8 cellular contexts compared by ENCODE assay signal in the genomic region with DNA sequence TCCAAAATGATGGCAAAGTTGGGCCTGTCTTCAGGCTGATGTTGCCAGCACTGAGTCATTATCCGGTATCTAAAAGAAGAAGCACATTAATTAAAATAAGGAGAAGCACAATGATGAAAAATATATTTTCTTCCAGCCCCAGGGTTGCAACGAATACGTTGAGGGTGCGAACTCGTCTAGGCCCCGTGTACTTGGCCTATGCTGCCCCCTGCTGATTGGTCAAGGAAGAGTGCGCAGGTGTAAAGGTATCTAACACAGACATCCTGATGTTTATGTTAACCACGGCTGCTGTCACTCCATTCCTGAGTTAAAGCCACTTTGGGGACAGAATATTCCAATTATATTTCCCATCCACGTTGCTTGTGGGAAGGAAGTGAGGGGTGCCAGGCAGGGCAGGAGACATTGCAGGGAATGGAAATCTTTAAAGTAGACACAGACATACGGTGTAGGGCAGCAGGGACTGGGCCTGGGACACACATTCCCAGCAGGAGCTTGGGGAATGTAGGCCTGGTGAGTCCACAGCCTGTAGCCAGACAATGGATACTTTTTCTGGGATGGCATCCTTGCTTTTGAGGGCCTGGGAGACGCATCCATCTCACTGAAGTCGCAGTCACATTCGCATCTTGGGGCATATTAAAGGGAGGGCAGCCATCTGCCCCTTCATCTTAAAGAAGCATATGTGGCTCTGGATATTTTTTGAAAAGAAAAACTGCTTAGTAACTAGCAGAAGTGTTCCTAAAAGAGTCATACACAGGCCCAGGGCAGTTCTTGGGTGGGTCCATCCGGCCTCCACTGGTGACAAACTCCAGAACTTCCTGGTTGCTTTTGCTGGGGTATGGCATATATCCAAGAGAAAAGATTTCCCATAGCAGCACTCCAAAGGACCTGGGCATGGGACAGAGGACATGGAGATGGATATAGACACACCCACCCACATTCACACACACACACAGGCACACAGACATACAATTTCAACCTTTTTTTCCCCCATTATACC.
DNase-seq lines count a peak whose midpoint lies in the region; TF ChIP-seq lines count a peak whose summit lies in the region.

No MANE protein-coding gene starts in this region.

- no peaks in the 10 kb centered on the region for H3K79me2 ChIP-seq in OCI-LY3 (ENCODE audit: low read length)
- no peaks in the 10 kb centered on the region for H3K79me2 ChIP-seq in fibroblast of lung (ENCODE audit: control insufficient read depth, insufficient read depth, low read length)

- peak; percentile 81 for TF ChIP-seq CTCF in GM10266 (IDR thresholded peaks at IDR 0.05; ENCODE audit: control insufficient read depth, insufficient read depth, low read depth, missing control alignments)
- TF ChIP-seq CTCF in OCI-LY3 (IDR thresholded peaks at IDR 0.05; ENCODE audit: low read depth, low read length), result peak; percentile 81
- peak; percentile 80 to 83 for TF ChIP-seq CTCF in fibroblast of lung (conservative IDR thresholded peaks at IDR 0.05 in 1 of 2, IDR thresholded peaks at IDR 0.05 in 1 of 2; ENCODE audit: low read depth in 1 of 2, low read length in 2 of 2)
- TF ChIP-seq CTCF in neural crest cell (conservative IDR thresholded peaks at IDR 0.05), result peak; percentile 90

- H2AFZ ChIP-seq in OCI-LY3 (ENCODE audit: low read depth, low read length), result no peak overlapping the region
- H2AFZ ChIP-seq in fibroblast of lung (ENCODE audit: low read length), result no peak overlapping the region

- no peak overlapping the region for H3K4me3 Mint-ChIP-seq in neural crest cell

- H3K4me2 ChIP-seq in OCI-LY3 (ENCODE audit: low read length) (no peak overlapping the region), fibroblast of lung (ENCODE audit: extremely low read depth, insufficient read depth, low read length) (no peak overlapping the region)

- no peaks in the 10 kb centered on the region for H3K9me3 ChIP-seq in OCI-LY3 (ENCODE audit: insufficient read depth, low read length)
- H3K9me3 ChIP-seq in fibroblast of lung (ENCODE audit: control insufficient read depth, insufficient read depth, low read depth, low read length), result no peaks in the 10 kb centered on the region

- H3K36me3 ChIP-seq in OCI-LY3 (replicated peaks; ENCODE audit: low read depth, low read length), result no peaks in the 10 kb centered on the region
- no peaks in the 10 kb centered on the region for H3K36me3 ChIP-seq in fibroblast of lung (ENCODE audit: control insufficient read depth, insufficient read depth, low read length)

- H3K27me3 ChIP-seq in OCI-LY3 (ENCODE audit: low read depth, low read length) (no peaks in the 10 kb centered on the region), fibroblast of lung (ENCODE audit: control insufficient read depth, insufficient read depth, low read length) (no peaks in the 10 kb centered on the region)

- no peak overlapping the region for H3K27ac Mint-ChIP-seq in neural crest cell (ENCODE audit: unreplicated experiment)

- H3K4me3 ChIP-seq in OCI-LY3 (ENCODE audit: low read length) (no peak overlapping the region), fibroblast of lung (replicated peaks in 1 of 4; ENCODE audit: control extremely low read depth in 1 of 4, insufficient read depth in 1 of 4, low read depth in 3 of 4, low read length in 4 of 4) (no peak overlapping the region)

- H3K27ac ChIP-seq in OCI-LY3 (ENCODE audit: low read length), result no peak overlapping the region
- no peak overlapping the region for H3K27ac ChIP-seq in fibroblast of lung (ENCODE audit: insufficient read depth, low read length)
- H3K27ac ChIP-seq in substantia nigra (ENCODE audit: low read depth, low read length, poor library complexity, severe bottlenecking), result no peak overlapping the region

- H3K4me1 ChIP-seq in OCI-LY3 (ENCODE audit: low read length) (no peaks in the 10 kb centered on the region), fibroblast of lung (ENCODE audit: control insufficient read depth, extremely low read depth, insufficient read depth, low read length) (no peaks in the 10 kb centered on the region)

- H3K36me3 Mint-ChIP-seq in neural crest cell (ENCODE audit: low read depth), result peaks cover 3% of the 10 kb centered on the region

- no peaks in the 10 kb centered on the region for H3K4me1 Mint-ChIP-seq in neural crest cell

- H4K20me1 ChIP-seq in OCI-LY3 (ENCODE audit: insufficient read depth, low read length) (no peaks in the 10 kb centered on the region), fibroblast of lung (ENCODE audit: control insufficient read depth, extremely low read depth, insufficient read depth, low read length) (no peaks in the 10 kb centered on the region)

- no peaks in the 10 kb centered on the region for H3K27me3 Mint-ChIP-seq in neural crest cell (ENCODE audit: low read depth)

- no peaks in the 10 kb centered on the region for H3K9me3 Mint-ChIP-seq in neural crest cell

- no peak overlapping the region for H3K9ac ChIP-seq in OCI-LY3 (ENCODE audit: low read length)
- no peak overlapping the region for H3K9ac ChIP-seq in fibroblast of lung (ENCODE audit: insufficient read depth, low read length)

- DNase-seq in GM10266 (ENCODE audit: extremely low spot score), result peak; percentile 71
- peak in 55 of 76 experiments; percentile 2 to 75 (median 35) for DNase-seq in HUDEP-2 (lab: John Stamatoyannopoulos, UW; ENCODE audit: unreplicated experiment in 76 of 76)
- peak; percentile 68 for DNase-seq in activated T-cell treated with anti-CD3 and anti-CD28 coated beads for 48 hours (ENCODE audit: low read depth)
- DNase-seq in fibroblast of lung (ENCODE audit: low read depth in 2 of 2), result peak; percentile 37 to 62
- DNase-seq in neural crest cell (ENCODE audit: low read depth, low spot score), result peak; percentile 79
- DNase-seq in substantia nigra (lab: John Stamatoyannopoulos, UW), result peak in 39 of 49 donors; percentile 1 to 74 (median 43)
- no peak for DNase-seq in cerebellar nuclear complex (lab: John Stamatoyannopoulos, UW)

Comparison
In these comparisons a context has a peak if more than half of its experiments do, and no peak if none do; other contexts are left out.
1. DNase-seq: peak in GM10266 (single experiment), HUDEP-2 (55 of 76), activated T-cell treated with anti-CD3 and anti-CD28 coated beads for 48 hours (single experiment), fibroblast of lung (2 of 2), neural crest cell (single experiment) and substantia nigra (39 of 49); none in cerebellar nuclear complex (0 of 2).
2. Peak in every context shown above with its lines, with median percentiles within 50 percentile points of each other: CTCF ChIP-seq.